Comparison of ENCODE assay signal across 4 cellular contexts in the genomic region with DNA sequence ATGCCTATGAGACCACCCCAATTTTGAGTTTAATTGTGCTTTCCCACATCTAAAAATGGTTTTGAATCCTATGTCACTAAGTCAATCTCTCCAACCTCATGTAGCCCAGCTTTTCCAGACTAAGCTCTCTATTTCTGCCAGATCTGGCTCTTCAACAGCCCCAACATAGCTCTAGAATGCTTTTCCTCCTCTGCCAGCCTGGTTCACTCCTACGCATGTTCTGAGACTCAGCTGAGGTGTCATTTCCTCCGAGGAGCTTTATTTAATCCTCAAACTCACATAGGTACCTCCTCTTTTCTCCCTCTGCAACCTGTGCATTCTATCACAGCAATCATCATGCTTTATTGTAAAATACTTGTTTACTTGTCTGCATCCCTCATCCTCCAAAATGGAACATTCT.
"Had no signal": no experiment of that assay in that cellular context is flagged by ENCODE, and none has a peak within 500 bp of the region (broad histone marks: within the 10 kb centered on the region; RNA-seq: fewer than 3 reads in every experiment).

No MANE protein-coding gene starts in this region.

- H3K4me3 Mint-ChIP-seq: GM23338, H9 had no signal

- H3K4me3 ChIP-seq: GM23338 had no signal

- H3K27ac Mint-ChIP-seq: GM23338, H9 had no signal

- H3K4me2 ChIP-seq: GM23338 had no signal

- H2AFZ ChIP-seq: GM23338 had no signal

- ATAC-seq: GM23338 had no signal

- DNase-seq: H9, HCEC 1CT, IMR-90 had no signal

- H3K4me1 Mint-ChIP-seq: GM23338, H9 had no signal
